1 cellular context compared by ENCODE assay signal in the genomic region with DNA sequence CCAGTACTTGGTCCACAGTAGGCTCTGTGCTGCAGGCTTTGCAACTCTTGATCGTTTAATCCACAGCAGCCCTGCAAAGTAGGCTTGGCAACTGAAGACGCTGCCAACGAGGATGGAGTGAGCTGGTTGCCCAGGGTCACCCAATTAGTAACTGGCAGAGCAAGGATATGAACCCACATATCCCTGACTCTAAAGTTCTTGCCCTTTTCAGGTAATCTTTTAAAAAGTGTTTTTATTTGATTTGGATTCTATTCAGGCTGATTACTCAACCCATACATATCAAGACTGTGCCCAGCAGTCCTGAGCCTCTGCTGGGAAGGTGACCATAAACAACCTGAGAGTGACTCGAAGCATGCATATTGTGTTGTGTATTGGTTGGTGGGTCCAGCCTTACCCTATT.
TF ChIP-seq lines count a peak whose summit lies in the region.

No MANE protein-coding gene starts in this region.

TF ChIP-seq in GM23338, 12 proteins besides CTCF, POLR2A, EP300 and RAD21 (continued from another document):
- TF ChIP-seq, protein P1, sequence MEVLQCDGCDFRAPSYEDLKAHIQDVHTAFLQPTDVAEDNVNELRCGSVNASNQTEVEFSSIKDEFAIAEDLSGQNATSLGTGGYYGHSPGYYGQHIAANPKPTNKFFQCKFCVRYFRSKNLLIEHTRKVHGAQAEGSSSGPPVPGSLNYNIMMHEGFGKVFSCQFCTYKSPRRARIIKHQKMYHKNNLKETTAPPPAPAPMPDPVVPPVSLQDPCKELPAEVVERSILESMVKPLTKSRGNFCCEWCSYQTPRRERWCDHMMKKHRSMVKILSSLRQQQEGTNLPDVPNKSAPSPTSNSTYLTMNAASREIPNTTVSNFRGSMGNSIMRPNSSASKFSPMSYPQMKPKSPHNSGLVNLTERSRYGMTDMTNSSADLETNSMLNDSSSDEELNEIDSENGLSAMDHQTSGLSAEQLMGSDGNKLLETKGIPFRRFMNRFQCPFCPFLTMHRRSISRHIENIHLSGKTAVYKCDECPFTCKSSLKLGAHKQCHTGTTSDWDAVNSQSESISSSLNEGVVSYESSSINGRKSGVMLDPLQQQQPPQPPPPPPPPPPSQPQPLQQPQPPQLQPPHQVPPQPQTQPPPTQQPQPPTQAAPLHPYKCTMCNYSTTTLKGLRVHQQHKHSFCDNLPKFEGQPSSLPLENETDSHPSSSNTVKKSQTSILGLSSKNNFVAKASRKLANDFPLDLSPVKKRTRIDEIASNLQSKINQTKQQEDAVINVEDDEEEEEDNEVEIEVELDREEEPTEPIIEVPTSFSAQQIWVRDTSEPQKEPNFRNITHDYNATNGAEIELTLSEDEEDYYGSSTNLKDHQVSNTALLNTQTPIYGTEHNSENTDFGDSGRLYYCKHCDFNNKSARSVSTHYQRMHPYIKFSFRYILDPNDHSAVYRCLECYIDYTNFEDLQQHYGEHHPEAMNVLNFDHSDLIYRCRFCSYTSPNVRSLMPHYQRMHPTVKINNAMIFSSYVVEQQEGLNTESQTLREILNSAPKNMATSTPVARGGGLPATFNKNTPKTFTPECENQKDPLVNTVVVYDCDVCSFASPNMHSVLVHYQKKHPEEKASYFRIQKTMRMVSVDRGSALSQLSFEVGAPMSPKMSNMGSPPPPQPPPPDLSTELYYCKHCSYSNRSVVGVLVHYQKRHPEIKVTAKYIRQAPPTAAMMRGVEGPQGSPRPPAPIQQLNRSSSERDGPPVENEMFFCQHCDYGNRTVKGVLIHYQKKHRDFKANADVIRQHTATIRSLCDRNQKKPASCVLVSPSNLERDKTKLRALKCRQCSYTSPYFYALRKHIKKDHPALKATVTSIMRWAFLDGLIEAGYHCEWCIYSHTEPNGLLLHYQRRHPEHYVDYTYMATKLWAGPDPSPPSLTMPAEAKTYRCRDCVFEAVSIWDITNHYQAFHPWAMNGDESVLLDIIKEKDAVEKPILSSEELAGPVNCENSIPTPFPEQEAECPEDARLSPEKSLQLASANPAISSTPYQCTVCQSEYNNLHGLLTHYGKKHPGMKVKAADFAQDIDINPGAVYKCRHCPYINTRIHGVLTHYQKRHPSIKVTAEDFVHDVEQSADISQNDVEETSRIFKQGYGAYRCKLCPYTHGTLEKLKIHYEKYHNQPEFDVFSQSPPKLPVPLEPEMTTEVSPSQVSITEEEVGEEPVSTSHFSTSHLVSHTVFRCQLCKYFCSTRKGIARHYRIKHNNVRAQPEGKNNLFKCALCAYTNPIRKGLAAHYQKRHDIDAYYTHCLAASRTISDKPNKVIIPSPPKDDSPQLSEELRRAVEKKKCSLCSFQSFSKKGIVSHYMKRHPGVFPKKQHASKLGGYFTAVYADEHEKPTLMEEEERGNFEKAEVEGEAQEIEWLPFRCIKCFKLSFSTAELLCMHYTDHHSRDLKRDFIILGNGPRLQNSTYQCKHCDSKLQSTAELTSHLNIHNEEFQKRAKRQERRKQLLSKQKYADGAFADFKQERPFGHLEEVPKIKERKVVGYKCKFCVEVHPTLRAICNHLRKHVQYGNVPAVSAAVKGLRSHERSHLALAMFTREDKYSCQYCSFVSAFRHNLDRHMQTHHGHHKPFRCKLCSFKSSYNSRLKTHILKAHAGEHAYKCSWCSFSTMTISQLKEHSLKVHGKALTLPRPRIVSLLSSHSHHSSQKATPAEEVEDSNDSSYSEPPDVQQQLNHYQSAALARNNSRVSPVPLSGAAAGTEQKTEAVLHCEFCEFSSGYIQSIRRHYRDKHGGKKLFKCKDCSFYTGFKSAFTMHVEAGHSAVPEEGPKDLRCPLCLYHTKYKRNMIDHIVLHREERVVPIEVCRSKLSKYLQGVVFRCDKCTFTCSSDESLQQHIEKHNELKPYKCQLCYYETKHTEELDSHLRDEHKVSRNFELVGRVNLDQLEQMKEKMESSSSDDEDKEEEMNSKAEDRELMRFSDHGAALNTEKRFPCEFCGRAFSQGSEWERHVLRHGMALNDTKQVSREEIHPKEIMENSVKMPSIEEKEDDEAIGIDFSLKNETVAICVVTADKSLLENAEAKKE (CRISPR knock-in tag; IDR thresholded peaks at IDR 0.05) = no peak
- TF ChIP-seq JUNB (IDR thresholded peaks at IDR 0.05; ENCODE audit: unreplicated experiment) = no peak
TF ChIP-seq in GM23338: peak in this region for 0.
